8 cellular contexts compared by ENCODE assay signal in genomic region chr14:65356327-65356836, GRCh38. TPM values are rescaled to one million over a fixed set of nuclear protein-coding genes. Genes with fewer than 3 reads are reported as not detected.
A peak's percentile ranks its signal among the peaks of the same experiment; 100 is the strongest.
DNase-seq lines count a peak whose midpoint lies in the region; FAIRE-seq and TF ChIP-seq lines count a peak whose summit lies in the region.

No MANE protein-coding gene starts in this region.

- no peaks in the 10 kb centered on the region for H3K27me3 Mint-ChIP-seq in endodermal cell (ENCODE audit: insufficient read depth)
- no peaks in the 10 kb centered on the region for H3K27me3 Mint-ChIP-seq in chondrocyte (ENCODE audit: low read depth)

- 78 to 91% methylated on average over 4 to 5 of the region's 5 CpGs for WGBS in endodermal cell (ENCODE audit: insufficient coverage in 1 of 2, insufficient read length in 1 of 2), 2 experiments

- no peaks in the 10 kb centered on the region for H3K4me1 ChIP-seq in endodermal cell (ENCODE audit: control insufficient read depth, insufficient read depth, low read length)

- no peaks in the 10 kb centered on the region for H3K36me3 ChIP-seq in endodermal cell (ENCODE audit: control insufficient read depth, insufficient read depth, low read length)

- H3K4me3 Mint-ChIP-seq in endodermal cell: no peak overlapping the region
- no peak overlapping the region for H3K4me3 Mint-ChIP-seq in chondrocyte (ENCODE audit: unreplicated experiment)

- no peaks in the 10 kb centered on the region for H3K27me3 ChIP-seq in endodermal cell (ENCODE audit: control insufficient read depth, insufficient read depth, low read length, poor library complexity, severe bottlenecking)

- intact Hi-C loops in posterior cingulate gyrus (cut with DNase I): no loop called here

- no peak for TF ChIP-seq CTCF in endodermal cell (conservative IDR thresholded peaks at IDR 0.05)
- TF ChIP-seq CTCF in chondrocyte (IDR thresholded peaks at IDR 0.05): no peak

- H3K9ac ChIP-seq in endodermal cell (ENCODE audit: extremely low read depth, low read length, poor library complexity, severe bottlenecking): no peak overlapping the region

- H3K27ac Mint-ChIP-seq in endodermal cell (no peak overlapping the region), chondrocyte (ENCODE audit: unreplicated experiment) (no peak overlapping the region)

- no peak overlapping the region for H3K27ac ChIP-seq in endodermal cell (ENCODE audit: low read depth, low read length)

- no peak for TF ChIP-seq POLR2A in GM12892 (IDR thresholded peaks at IDR 0.05; ENCODE audit: low read depth, low read length)

- H3K4me3 ChIP-seq in endodermal cell (ENCODE audit: low read length): no peak overlapping the region

- DNase-seq in GM12892 (ENCODE audit: insufficient read length) (no peak), RPMI8226 (peak; percentile 91), endodermal cell (peak; percentile 72), NCI-H2171 (lab: John Stamatoyannopoulos, UW) (no peak), NAMALWA (ENCODE audit: low spot score) (no peak), posterior cingulate gyrus (no peak), chondrocyte (ENCODE audit: low spot score) (no peak)
- peak; percentile 43 for DNase-seq in stimulated activated CD4-positive, alpha-beta T cell treated with anti-CD3 and anti-CD28 coated beads, Interleukin-1b, Interleukin-23, amount 100 ng/mL, for 48 hours

- H3K4me1 Mint-ChIP-seq in endodermal cell: peaks cover 9% of the 10 kb centered on the region
- H3K4me1 Mint-ChIP-seq in chondrocyte (ENCODE audit: low read depth): no peaks in the 10 kb centered on the region

- H3K9me3 ChIP-seq in endodermal cell (ENCODE audit: control insufficient read depth, low read length): no peaks in the 10 kb centered on the region

- H3K36me3 Mint-ChIP-seq in endodermal cell (ENCODE audit: low read depth): no peaks in the 10 kb centered on the region
- H3K36me3 Mint-ChIP-seq in chondrocyte (ENCODE audit: low read depth): no peaks in the 10 kb centered on the region

- H3K9me3 Mint-ChIP-seq in endodermal cell (no peaks in the 10 kb centered on the region), chondrocyte (ENCODE audit: low read depth) (no peaks in the 10 kb centered on the region)

- FAIRE-seq in GM12892 (lab: Jason Lieb, UNC): peak; percentile 51

RNA-seq across cellular contexts. Expression of gene FUT8, which starts 56.1 kb away (rescaled TPM):
- 44.2 TPM for polyA plus RNA-seq in GM12892 (2012; ENCODE audit: missing spikeins)
- total RNA-seq in endodermal cell (10 to 100 TPM; 63.9 to 76.9 TPM), chondrocyte (18.1 to 34.1 TPM (median 19.0 TPM) in 3 replicates)
- 58.0 TPM for polyA plus RNA-seq in endodermal cell (2013, experiment 1 of 2)
- 53.0 TPM for polyA plus RNA-seq in endodermal cell (2013, experiment 2 of 2)

Comparison
In these comparisons a context has a peak if more than half of its experiments do, and no peak if none do; other contexts are left out.
1. DNase-seq: peak in RPMI8226 (single experiment), endodermal cell (single experiment) and stimulated activated CD4-positive, alpha-beta T cell treated with anti-CD3 and anti-CD28 coated beads, Interleukin-1b, Interleukin-23, amount 100 ng/mL, for 48 hours (single experiment); none in GM12892 (single experiment), NCI-H2171 (single experiment), NAMALWA (single experiment), posterior cingulate gyrus (0 of 10) and chondrocyte (single experiment).